In genomic region chr17:63382826-63383225, GRCh38 we compare ENCODE assay signal across 26 cellular contexts.
DNase-seq lines count a peak whose midpoint lies in the region; ATAC-seq and TF ChIP-seq lines count a peak whose summit lies in the region.
"Had no signal": no experiment of that assay in that cellular context is flagged by ENCODE, and none has a peak within 500 bp of the region (broad histone marks: within the 10 kb centered on the region; RNA-seq: fewer than 3 reads in every experiment).

No MANE protein-coding gene starts in this region.

- no peak for TF ChIP-seq CTCF in PC-3 (conservative IDR thresholded peaks at IDR 0.05; ENCODE audit: low read depth, low read length)
- TF ChIP-seq CTCF in stomach (IDR thresholded peaks at IDR 0.05): no peak

- DNase-seq in EH (ENCODE audit: low read depth) (peak; percentile 64), PC-3 (peak; percentile 37), caudate nucleus (lab: John Stamatoyannopoulos, UW) (peak in 1 of 61 donors; percentile 44), kidney glomerular epithelial cell (lab: John Stamatoyannopoulos, UW) (peak; percentile 7), ecto neural progenitor cell (ENCODE audit: low spot score) (no peak), stomach (no peak), SKM-1 treated with dmso at 0.1 percent for 144 hours (lab: John Stamatoyannopoulos, UW; ENCODE audit: unreplicated experiment) (no peak)
- DNase-seq: activated CD4-positive, alpha-beta T cell treated with anti-CD3 and anti-CD28 coated beads for 1 hour; activated naive CD4-positive, alpha-beta T cell treated with Interleukin-2 at 50 U/mL for 16 hours; activated T-cell treated with anti-CD3 and anti-CD28 coated beads, Interleukin-2, amount 50 U/mL, for 24 hours; amygdala; effector memory CD4-positive, alpha-beta T cell; esophagus squamous epithelium; heart left ventricle; left lung; MG63; midbrain; NCI-H1436 treated with DMSO at 0.1 percent for 48 hours; NCI-H524 treated with DMSO at 0.1 percent for 48 hours; Peyer's patch; stimulated activated CD4-positive, alpha-beta T cell treated with anti-CD3 and anti-CD28 coated beads, Interleukin-1b, Interleukin-23, amount 100 ng/mL, for 48 hours had no signal

- peaks cover 3% of the 10 kb centered on the region; the same call in 1 of the 2 replicates for H3K36me3 ChIP-seq in PC-3 (ENCODE audit: low read depth, low read length)
- H3K36me3 ChIP-seq in stomach: peaks cover 0 to 29% (median 15%) of the 10 kb centered on the region in 4 donors
- H3K36me3 ChIP-seq: Peyer's patch, vagina had no signal

- no peaks in the 10 kb centered on the region for H3K9me2 ChIP-seq in PC-3 (replicated peaks; ENCODE audit: low read length)

- H3K4me3 ChIP-seq in PC-3 (ENCODE audit: low read length): no peak overlapping the region
- H3K4me3 ChIP-seq in stomach: no peak overlapping the region
- H3K4me3 ChIP-seq: esophagus squamous epithelium, heart left ventricle, left lung, MG63, Peyer's patch, suprapubic skin, vagina had no signal

- H3K27ac ChIP-seq in PC-3 (ENCODE audit: low read length) (no peak overlapping the region), caudate nucleus (ENCODE audit: low read depth, low read length) (peak overlapping the region; percentile 92), stomach (no peak overlapping the region)
- H3K27ac ChIP-seq: esophagus squamous epithelium, heart left ventricle, left lung, parathyroid adenoma, Peyer's patch, suprapubic skin, vagina had no signal

- TF ChIP-seq POLR2A in stomach (IDR thresholded peaks at IDR 0.05): no peak

- no peak overlapping the region for H3K9ac ChIP-seq in PC-3 (ENCODE audit: low read length)
- H3K9ac ChIP-seq: parathyroid adenoma had no signal

- CTCF ChIA-PET in PC-3 (lab: Charles Lee): no interaction called here

- no peak overlapping the region for H3K4me2 ChIP-seq in PC-3 (ENCODE audit: low read length)

- POLR2A ChIA-PET in PC-3 (lab: Charles Lee; ENCODE audit: unreplicated experiment): no interaction called here

- H4K20me1 ChIP-seq in PC-3 (ENCODE audit: low read length): no peaks in the 10 kb centered on the region

- H3F3A ChIP-seq in PC-3 (ENCODE audit: low read length, unreplicated experiment): no peaks in the 10 kb centered on the region

- intact Hi-C loops in PC-3 (cut with micrococcal nuclease): no loop called here
- intact Hi-C loops in stomach (cut with DNase I; ENCODE audit: low total_unique reads): no loop called here

- H3K27me3 ChIP-seq in PC-3 (ENCODE audit: low read length) (no peaks in the 10 kb centered on the region), stomach (no peaks in the 10 kb centered on the region)
- H3K27me3 ChIP-seq: esophagus squamous epithelium, heart left ventricle, left lung, MG63, Peyer's patch, suprapubic skin, vagina had no signal

- no peak for TF ChIP-seq EP300 in stomach (IDR thresholded peaks at IDR 0.05)

- no peaks in the 10 kb centered on the region for H3K79me2 ChIP-seq in PC-3 (ENCODE audit: low read length)
- H3K79me2 ChIP-seq: parathyroid adenoma had no signal

- ATAC-seq in PC-3 (peak; percentile 73), HG03571 (IDR thresholded peaks at IDR 0.05; ENCODE audit: unreplicated experiment) (no peak)
- ATAC-seq: heart left ventricle; left lung; natural killer cell treated with Interleukin-12 subunit alpha and Interleukin-12 subunit beta and Interleukin-15 and Interleukin-18, amount 100 ng/mL, for 72 hours had no signal

- no peaks in the 10 kb centered on the region for H3K9me3 ChIP-seq in PC-3 (ENCODE audit: low read length)
- H3K9me3 ChIP-seq in stomach: no peaks in the 10 kb centered on the region
- H3K9me3 ChIP-seq: esophagus squamous epithelium, heart left ventricle, left lung, MG63, Peyer's patch, suprapubic skin, vagina had no signal

- H2AFZ ChIP-seq in PC-3 (ENCODE audit: low read length): no peak overlapping the region
- H2AFZ ChIP-seq: parathyroid adenoma had no signal

- H3K4me1 ChIP-seq in PC-3 (ENCODE audit: insufficient read depth, low read length) (no peaks in the 10 kb centered on the region), stomach (no peaks in the 10 kb centered on the region)
- H3K4me1 ChIP-seq: esophagus squamous epithelium, left lung, parathyroid adenoma, Peyer's patch, suprapubic skin, vagina had no signal

- no TSS peak for BruUV-seq in PC-3 (replicated peaks; lab: Mats Ljungman, UMichigan)

Comparison
In these comparisons a context has a peak if more than half of its experiments do, and no peak if none do; other contexts are left out.
1. DNase-seq: peak in EH (single experiment), PC-3 (single experiment) and kidney glomerular epithelial cell (single experiment); none in ecto neural progenitor cell (single experiment), stomach (single experiment) and SKM-1 treated with dmso at 0.1 percent for 144 hours (single experiment).